19 cellular contexts compared by ENCODE assay signal in genomic region chr1:4447778-4448360, GRCh38.
"Had no signal": no experiment of that assay in that cellular context is flagged by ENCODE, and none has a peak within 500 bp of the region (broad histone marks: within the 10 kb centered on the region; RNA-seq: fewer than 3 reads in every experiment).

No MANE protein-coding gene starts in this region.

- H3K9me3 Mint-ChIP-seq: activated naive CD8-positive, alpha-beta T cell treated with anti-CD3 and anti-CD28 coated beads, Interleukin-2, amount 10 ng/mL, durations not matched to agents 7 days and 5 days; activated T-helper 1 cell treated with anti-CD3 and anti-CD28 coated beads, Interleukin-12 subunit alpha, Interleukin-12 subunit beta, Interleukin-2, Interleukin-4 antibody, amounts not matched to agents 30 ng/mL and 10 ng/mL and 1 ng/mL, durations not matched to agents 14 hours and 24 hours and 36 hours; dendritic cell treated with granulocyte-macrophage colony-stimulating factor and Interleukin-4, amounts not matched to agents 40 ng/mL and 50 ng/mL, for 4 days; immature natural killer cell; T-cell had no signal

- DNase-seq: activated CD4-positive, alpha-beta T cell treated with anti-CD3 and anti-CD28 coated beads, Interleukin-2, amount 50 U/mL, for 1 hour; activated CD8-positive, alpha-beta memory T cell treated with anti-CD3 and anti-CD28 coated beads for 24 hours; activated naive CD8-positive, alpha-beta T cell treated with anti-CD3 and anti-CD28 coated beads, Interleukin-2, amount 10 ng/mL, durations not matched to agents 7 days and 5 days; brain microvascular endothelial cell; hippocampal formation; immature natural killer cell; left colon; stimulated activated CD4-positive, alpha-beta T cell treated with anti-CD3 and anti-CD28 coated beads, Interleukin-12 subunit alpha, Interleukin-12 subunit beta, amount 100 ng/mL, for 4 hours; stimulated activated CD4-positive, alpha-beta T cell treated with anti-CD3 and anti-CD28 coated beads, Interleukin-2, amount 100 ng/mL, for 24 hours; stomach; T-cell; T-helper 9 cell; testis; upper lobe of left lung had no signal

- H3K9ac ChIP-seq: parathyroid adenoma had no signal

- H3K4me1 ChIP-seq: parathyroid adenoma, stomach, testis, upper lobe of left lung had no signal

- H3K4me3 ChIP-seq: lung, stomach, testis, upper lobe of left lung had no signal

- ATAC-seq: left colon, T-cell had no signal

- H3K36me3 Mint-ChIP-seq: activated naive CD8-positive, alpha-beta T cell treated with anti-CD3 and anti-CD28 coated beads, Interleukin-2, amount 10 ng/mL, durations not matched to agents 7 days and 5 days; immature natural killer cell; T-cell had no signal

- H3K4me1 Mint-ChIP-seq: activated naive CD8-positive, alpha-beta T cell treated with anti-CD3 and anti-CD28 coated beads, Interleukin-2, amount 10 ng/mL, durations not matched to agents 7 days and 5 days; immature natural killer cell had no signal

- H2AFZ ChIP-seq: parathyroid adenoma had no signal

- H3K4me3 Mint-ChIP-seq: activated naive CD8-positive, alpha-beta T cell treated with anti-CD3 and anti-CD28 coated beads, Interleukin-2, amount 10 ng/mL, durations not matched to agents 7 days and 5 days; activated T-helper 1 cell treated with anti-CD3 and anti-CD28 coated beads, Interleukin-12 subunit alpha, Interleukin-12 subunit beta, Interleukin-2, Interleukin-4 antibody, amounts not matched to agents 30 ng/mL and 10 ng/mL and 1 ng/mL, durations not matched to agents 14 hours and 24 hours and 36 hours; dendritic cell treated with granulocyte-macrophage colony-stimulating factor and Interleukin-4, amounts not matched to agents 40 ng/mL and 50 ng/mL, for 4 days; immature natural killer cell; T-cell had no signal

- H3K36me3 ChIP-seq: brain microvascular endothelial cell, neutrophil, stomach, upper lobe of left lung had no signal

- H3K79me2 ChIP-seq: parathyroid adenoma had no signal

- H3K27ac Mint-ChIP-seq: activated naive CD8-positive, alpha-beta T cell treated with anti-CD3 and anti-CD28 coated beads, Interleukin-2, amount 10 ng/mL, durations not matched to agents 7 days and 5 days; activated T-helper 1 cell treated with anti-CD3 and anti-CD28 coated beads, Interleukin-12 subunit alpha, Interleukin-12 subunit beta, Interleukin-2, Interleukin-4 antibody, amounts not matched to agents 30 ng/mL and 10 ng/mL and 1 ng/mL, durations not matched to agents 14 hours and 24 hours and 36 hours; dendritic cell treated with granulocyte-macrophage colony-stimulating factor and Interleukin-4, amounts not matched to agents 40 ng/mL and 50 ng/mL, for 4 days; immature natural killer cell; T-cell had no signal

- H3K9me3 ChIP-seq: neutrophil, stomach, testis, upper lobe of left lung had no signal

- H3K27me3 ChIP-seq: brain microvascular endothelial cell, testis, upper lobe of left lung had no signal

- H3K27ac ChIP-seq: brain microvascular endothelial cell, neutrophil, parathyroid adenoma, stomach, testis, upper lobe of left lung had no signal
